8 cellular contexts compared by ENCODE assay signal in genomic region chr12:59403259-59403932, GRCh38.
DNase-seq lines count a peak whose midpoint lies in the region; ATAC-seq, FAIRE-seq and TF ChIP-seq lines count a peak whose summit lies in the region.

No MANE protein-coding gene starts in this region.

- no peaks in the 10 kb centered on the region for H3K27me3 ChIP-seq in Karpas-422 (ENCODE audit: low read length)

- no peak overlapping the region for H3K27ac ChIP-seq in Karpas-422 (ENCODE audit: low read length)

- no peak overlapping the region for H3K9ac ChIP-seq in Karpas-422 (ENCODE audit: low read length)

- no peaks in the 10 kb centered on the region for H3K9me3 ChIP-seq in Karpas-422 (ENCODE audit: low read length)

- H3K9me2 ChIP-seq in Karpas-422 (replicated peaks; ENCODE audit: insufficient read depth, low read length): no peaks in the 10 kb centered on the region

- H2AFZ ChIP-seq in Karpas-422 (ENCODE audit: low read length): no peak overlapping the region

- no peaks in the 10 kb centered on the region for H3K79me2 ChIP-seq in Karpas-422 (ENCODE audit: low read length)

- H3K4me1 ChIP-seq in Karpas-422 (ENCODE audit: low read length): no peaks in the 10 kb centered on the region

- H3K36me3 ChIP-seq in Karpas-422 (ENCODE audit: insufficient read depth, low read length): no peaks in the 10 kb centered on the region

- H4K20me1 ChIP-seq in Karpas-422 (ENCODE audit: insufficient read depth, low read depth, low read length): no peaks in the 10 kb centered on the region

- peak; percentile 44 for ATAC-seq in GM21381 (IDR thresholded peaks at IDR 0.05; ENCODE audit: unreplicated experiment)

- H3K4me2 ChIP-seq in Karpas-422 (ENCODE audit: low read depth, low read length, poor library complexity, severe bottlenecking): no peak overlapping the region

- no peak overlapping the region for H3K4me3 ChIP-seq in Karpas-422 (ENCODE audit: low read length)
- no peak overlapping the region for H3K4me3 ChIP-seq in cardiac fibroblast (replicated peaks in 1 of 2; ENCODE audit: low read depth in 2 of 2, low read length in 2 of 2)

- DNase-seq in Karpas-422 (peak; percentile 80), RPMI8226 (peak; percentile 51), cardiac fibroblast (ENCODE audit: low read depth in 2 of 2) (peak; percentile 79 to 80), iris pigment epithelial cell (ENCODE audit: low read depth) (peak; percentile 78), NCI-H2227 treated with DMSO at 0.1 percent for 48 hours (lab: John Stamatoyannopoulos, UW) (no peak)
- peak; percentile 7 for DNase-seq in stimulated activated CD4-positive, alpha-beta T cell treated with anti-CD3 and anti-CD28 coated beads, Interleukin-4, amount 100 ng/mL, for 1 hour

- TF ChIP-seq CTCF in cardiac fibroblast (IDR thresholded peaks at IDR 0.05; ENCODE audit: low read depth, low read length): peak; percentile 85

- peak; percentile 56 for FAIRE-seq in G401.6 (lab: Jason Lieb, UNC)
